8 cellular contexts compared by ENCODE assay signal in genomic region chr3:190384241-190384863, GRCh38. TPM values are rescaled to one million over a fixed set of nuclear protein-coding genes. Genes with fewer than 3 reads are reported as not detected.
DNase-seq lines count a peak whose midpoint lies in the region; ATAC-seq and TF ChIP-seq lines count a peak whose summit lies in the region.

No MANE protein-coding gene starts in this region.

- TF ChIP-seq CTCF in GM12875 (IDR thresholded peaks at IDR 0.05; ENCODE audit: borderline replicate concordance, insufficient read depth, low read depth, low read length) = peak; percentile 56

- in situ Hi-C loops in ACHN (cut with HindIII; ENCODE audit: low pct_ligation_motif_present, low pct_unique_long_range_greater_than_20kb, low sequenced_read_pairs) = no loop called here

- POLR2A ChIA-PET in activated CD8-positive, alpha-beta T cell treated with anti-CD3 and anti-CD28 coated beads, Interleukin-2, amount 10 ng/mL, durations not matched to agents 7 days and 5 days (lab: Charles Lee) = interaction anchor here (0.6 kb wide), 1 partner anchor 674 kb away, joined by 3 read pairs; no protein-coding TSS in a partner anchor

- H3K36me3 Mint-ChIP-seq in activated CD8-positive, alpha-beta T cell treated with anti-CD3 and anti-CD28 coated beads, Interleukin-2, amount 10 ng/mL, durations not matched to agents 7 days and 5 days (ENCODE audit: low read depth) = no peaks in the 10 kb centered on the region

- no peak overlapping the region for H3K4me3 ChIP-seq in GM12875 (ENCODE audit: low read depth, low read length)

- H3K27me3 Mint-ChIP-seq in activated CD8-positive, alpha-beta T cell treated with anti-CD3 and anti-CD28 coated beads, Interleukin-2, amount 10 ng/mL, durations not matched to agents 7 days and 5 days (ENCODE audit: low read depth) = peaks cover 2% of the 10 kb centered on the region

- ATAC-seq in HG02678 (IDR thresholded peaks at IDR 0.05; ENCODE audit: unreplicated experiment) = peak; percentile 69
- peak; percentile 68 for ATAC-seq in activated CD8-positive, alpha-beta T cell treated with anti-CD3 and anti-CD28 coated beads, Interleukin-2, amount 10 ng/mL, durations not matched to agents 7 days and 5 days

- no peaks in the 10 kb centered on the region for H3K9me3 Mint-ChIP-seq in activated CD8-positive, alpha-beta T cell treated with anti-CD3 and anti-CD28 coated beads, Interleukin-2, amount 10 ng/mL, durations not matched to agents 7 days and 5 days (ENCODE audit: insufficient read depth)

- no peaks in the 10 kb centered on the region for H3K4me1 Mint-ChIP-seq in activated CD8-positive, alpha-beta T cell treated with anti-CD3 and anti-CD28 coated beads, Interleukin-2, amount 10 ng/mL, durations not matched to agents 7 days and 5 days (ENCODE audit: low read depth)

- H3K4me3 Mint-ChIP-seq in activated CD8-positive, alpha-beta T cell treated with anti-CD3 and anti-CD28 coated beads, Interleukin-2, amount 10 ng/mL, durations not matched to agents 7 days and 5 days = no peak overlapping the region

- DNase-seq in ACHN (peak; percentile 93), NAMALWA (ENCODE audit: low spot score) (peak; percentile 80), iris pigment epithelial cell (ENCODE audit: low read depth) (peak; percentile 76), GDM1 (lab: John Stamatoyannopoulos, UW) (no peak), NCI-H2171 treated with DMSO at 0.1 percent for 48 hours (lab: John Stamatoyannopoulos, UW) (no peak)
- DNase-seq in activated CD8-positive, alpha-beta T cell treated with anti-CD3 and anti-CD28 coated beads, Interleukin-2, amount 10 ng/mL, durations not matched to agents 7 days and 5 days = peak; percentile 24

- H3K27ac Mint-ChIP-seq in activated CD8-positive, alpha-beta T cell treated with anti-CD3 and anti-CD28 coated beads, Interleukin-2, amount 10 ng/mL, durations not matched to agents 7 days and 5 days = no peak overlapping the region

- CTCF ChIA-PET in activated CD8-positive, alpha-beta T cell treated with anti-CD3 and anti-CD28 coated beads, Interleukin-2, amount 10 ng/mL, durations not matched to agents 7 days and 5 days (lab: Charles Lee) = interaction anchor here (1.0 to 1.3 kb wide), 2 partner anchors 160 to 423 kb away, joined by 3 to 5 read pairs; no protein-coding TSS in a partner anchor

RNA-seq across cellular contexts. Expression of gene CLDN16, which starts 3.6 kb away (rescaled TPM):
- not detected for total RNA-seq in activated CD8-positive, alpha-beta T cell treated with anti-CD3 and anti-CD28 coated beads, Interleukin-2, amount 10 ng/mL, durations not matched to agents 7 days and 5 days

Comparison
In these comparisons a context has a peak if more than half of its experiments do, and no peak if none do; other contexts are left out.
1. DNase-seq: peak in ACHN (single experiment), NAMALWA (single experiment), activated CD8-positive, alpha-beta T cell treated with anti-CD3 and anti-CD28 coated beads, Interleukin-2, amount 10 ng/mL, durations not matched to agents 7 days and 5 days (single experiment) and iris pigment epithelial cell (single experiment); none in GDM1 (single experiment) and NCI-H2171 treated with DMSO at 0.1 percent for 48 hours (single experiment).